Comparison of ENCODE assay signal across 8 cellular contexts in the genomic region with DNA sequence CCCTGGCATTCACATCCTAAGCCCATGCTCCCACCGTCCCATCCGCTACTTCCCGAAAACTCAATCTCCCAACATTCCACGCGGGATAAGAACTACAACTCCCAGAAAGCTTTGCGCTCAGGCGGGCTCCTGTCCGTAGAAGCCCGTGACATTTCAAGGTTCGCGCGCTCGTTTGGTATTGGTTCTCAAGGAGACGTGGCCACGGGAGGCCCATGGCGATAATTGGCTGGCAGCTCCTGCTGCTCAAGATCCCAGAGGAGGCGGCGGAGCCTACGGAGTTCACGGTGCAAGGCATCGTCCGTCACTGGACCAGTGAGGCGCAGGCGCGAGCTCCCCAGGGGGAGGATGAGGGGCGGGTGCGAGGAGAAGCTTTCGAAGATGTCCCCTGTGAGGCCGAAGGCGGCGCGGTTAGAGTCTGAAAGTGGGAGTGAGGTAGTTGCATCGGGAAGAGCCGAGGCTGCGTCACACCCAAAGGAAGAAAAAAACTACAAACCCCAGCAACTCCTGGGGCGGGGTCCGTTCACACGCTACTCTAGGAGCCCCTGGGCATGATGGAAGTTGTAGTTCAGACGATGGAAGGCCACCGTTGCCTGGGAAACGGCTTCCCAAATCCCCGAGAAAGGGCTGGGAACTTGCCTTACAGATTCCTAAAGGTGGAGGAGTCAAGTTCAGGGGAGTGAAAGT. TPM values are rescaled to one million over a fixed set of nuclear protein-coding genes. Genes with fewer than 3 reads are reported as not detected.
DNase-seq lines count a peak whose midpoint lies in the region; ATAC-seq and TF ChIP-seq lines count a peak whose summit lies in the region.

No MANE protein-coding gene starts in this region.

- peak; percentile 77 for ATAC-seq in HG03460 (IDR thresholded peaks at IDR 0.05; ENCODE audit: unreplicated experiment)

- no peak for TF ChIP-seq POLR2A in lower leg skin (IDR thresholded peaks at IDR 0.05)

- H3K27me3 ChIP-seq in BJ (ENCODE audit: control insufficient read depth, insufficient read depth, low read length), result no peaks in the 10 kb centered on the region

- peaks cover 10% of the 10 kb centered on the region for H3K9me3 Mint-ChIP-seq in activated CD4-positive, alpha-beta T cell treated with anti-CD3 and anti-CD28 coated beads, Interleukin-2, amount 10 ng/mL, durations not matched to agents 7 days and 5 days
- peaks cover 15% of the 10 kb centered on the region for H3K9me3 Mint-ChIP-seq in dendritic cell treated with granulocyte-macrophage colony-stimulating factor and Interleukin-4, amounts not matched to agents 40 ng/mL and 50 ng/mL, for 4 days

- H3K27ac Mint-ChIP-seq in activated CD4-positive, alpha-beta T cell treated with anti-CD3 and anti-CD28 coated beads, Interleukin-2, amount 10 ng/mL, durations not matched to agents 7 days and 5 days, result peak overlapping the region; percentile 98
- H3K27ac Mint-ChIP-seq in dendritic cell treated with granulocyte-macrophage colony-stimulating factor and Interleukin-4, amounts not matched to agents 40 ng/mL and 50 ng/mL, for 4 days, result peak overlapping the region; percentile 94

- DNase-seq in BJ (ENCODE audit: low read depth), result peak; percentile 95
- peak; percentile 96 for DNase-seq in GM19240 (ENCODE audit: insufficient read length, low spot score)
- DNase-seq in NCI-H526 (lab: John Stamatoyannopoulos, UW), result peak; percentile 97 to 99
- peak; percentile 96 for DNase-seq in activated CD4-positive, alpha-beta T cell treated with anti-CD3 and anti-CD28 coated beads, Interleukin-2, amount 10 ng/mL, durations not matched to agents 7 days and 5 days
- peak; percentile 98 to 99 for DNase-seq in lower leg skin (ENCODE audit: low spot score in 2 of 2)
- peak; percentile 84 to 92 for DNase-seq in stimulated activated CD4-positive, alpha-beta T cell treated with anti-CD3 and anti-CD28 coated beads, Interleukin-4, amount 100 ng/mL, for 48 hours (ENCODE audit: low read depth in 2 of 2)

- CTCF ChIA-PET in BJ (lab: Yijun Ruan, JAX), result interaction anchor here (1.4 to 1.9 kb wide), 3 partner anchors 46 to 75 kb away, joined by 3 to 4 read pairs (median 4); a partner anchor contains a TSS
- CTCF ChIA-PET in activated CD4-positive, alpha-beta T cell treated with anti-CD3 and anti-CD28 coated beads, Interleukin-2, amount 10 ng/mL, durations not matched to agents 7 days and 5 days (lab: Charles Lee), result interaction anchor here (1.4 kb wide), 1 partner anchor 18 kb away, joined by 4 read pairs; no protein-coding TSS in a partner anchor

- intact Hi-C loops in dendritic cell treated with granulocyte-macrophage colony-stimulating factor and Interleukin-4, amounts not matched to agents 40 ng/mL and 50 ng/mL, for 4 days (cut with micrococcal nuclease), result no loop called here
- intact Hi-C loops in lower leg skin (cut with DNase I; ENCODE audit: low total_unique reads), result no loop called here

- H3K36me3 Mint-ChIP-seq in activated CD4-positive, alpha-beta T cell treated with anti-CD3 and anti-CD28 coated beads, Interleukin-2, amount 10 ng/mL, durations not matched to agents 7 days and 5 days (ENCODE audit: low read depth), result peaks cover 10% of the 10 kb centered on the region
- H3K36me3 Mint-ChIP-seq in dendritic cell treated with granulocyte-macrophage colony-stimulating factor and Interleukin-4, amounts not matched to agents 40 ng/mL and 50 ng/mL, for 4 days (ENCODE audit: low read depth), result peaks cover 9% of the 10 kb centered on the region

- peaks cover 30% of the 10 kb centered on the region for H3K4me1 Mint-ChIP-seq in activated CD4-positive, alpha-beta T cell treated with anti-CD3 and anti-CD28 coated beads, Interleukin-2, amount 10 ng/mL, durations not matched to agents 7 days and 5 days
- peaks cover 23% of the 10 kb centered on the region for H3K4me1 Mint-ChIP-seq in dendritic cell treated with granulocyte-macrophage colony-stimulating factor and Interleukin-4, amounts not matched to agents 40 ng/mL and 50 ng/mL, for 4 days (ENCODE audit: low read depth)

- no peaks in the 10 kb centered on the region for H3K27me3 Mint-ChIP-seq in activated CD4-positive, alpha-beta T cell treated with anti-CD3 and anti-CD28 coated beads, Interleukin-2, amount 10 ng/mL, durations not matched to agents 7 days and 5 days
- peaks cover 12% of the 10 kb centered on the region for H3K27me3 Mint-ChIP-seq in dendritic cell treated with granulocyte-macrophage colony-stimulating factor and Interleukin-4, amounts not matched to agents 40 ng/mL and 50 ng/mL, for 4 days

- peak overlapping the region; percentile 58 for H3K4me3 ChIP-seq in BJ (ENCODE audit: low read depth, low read length)
- H3K4me3 ChIP-seq in lower leg skin (ENCODE audit: low read depth, poor library complexity, severe bottlenecking), result peak overlapping the region; percentile 32

- no peaks in the 10 kb centered on the region for H3K36me3 ChIP-seq in BJ (ENCODE audit: control insufficient read depth, insufficient read depth, low read length)

- H3K4me3 Mint-ChIP-seq in activated CD4-positive, alpha-beta T cell treated with anti-CD3 and anti-CD28 coated beads, Interleukin-2, amount 10 ng/mL, durations not matched to agents 7 days and 5 days, result peak overlapping the region; percentile 88
- H3K4me3 Mint-ChIP-seq in dendritic cell treated with granulocyte-macrophage colony-stimulating factor and Interleukin-4, amounts not matched to agents 40 ng/mL and 50 ng/mL, for 4 days, result peak overlapping the region; percentile 97

- WGBS in lower leg skin, 2 donors, result 9 to 19% methylated on average over 42 of the region's 42 CpGs

- TF ChIP-seq CTCF in BJ (IDR thresholded peaks at IDR 0.05; ENCODE audit: insufficient read depth, low read depth, low read length) (no peak), lower leg skin (IDR thresholded peaks at IDR 0.05) (no peak)

- POLR2A ChIA-PET in BJ (lab: Charles Lee), result no interaction called here
- POLR2A ChIA-PET in activated CD4-positive, alpha-beta T cell treated with anti-CD3 and anti-CD28 coated beads, Interleukin-2, amount 10 ng/mL, durations not matched to agents 7 days and 5 days (lab: Charles Lee), result interaction anchor here (0.6 kb wide), 1 partner anchor 56 kb away, joined by 13 read pairs; no protein-coding TSS in a partner anchor

RNA-seq across cellular contexts. Expression of a gene that starts 1.2 kb away (rescaled TPM):
- polyA plus RNA-seq in BJ (2011; rRNA removed), result 0.86 and 1.5 TPM in 2 replicates
- polyA minus RNA-seq in BJ (2011; rRNA and poly(A)+ RNA removed), result 1.1 and 1.6 TPM in 2 replicates
- 1 to 10 TPM; 1.1 to 1.5 TPM for total RNA-seq in activated CD4-positive, alpha-beta T cell treated with anti-CD3 and anti-CD28 coated beads, Interleukin-2, amount 10 ng/mL, durations not matched to agents 7 days and 5 days
- under 1 TPM; 0.42 to 0.74 (median 0.63) TPM for total RNA-seq in lower leg skin

RNA-seq across cellular contexts. Expression of a gene that starts 19.7 kb away (rescaled TPM):
- 0.76 and 1.1 TPM in 2 replicates for polyA plus RNA-seq in BJ (2011; rRNA removed)
- 0.33 and 0.77 TPM in 2 replicates for polyA minus RNA-seq in BJ (2011; rRNA and poly(A)+ RNA removed)
- under 1 TPM; 0.31 to 0.50 TPM for total RNA-seq in activated CD4-positive, alpha-beta T cell treated with anti-CD3 and anti-CD28 coated beads, Interleukin-2, amount 10 ng/mL, durations not matched to agents 7 days and 5 days
- 10 to 100 TPM in 2 of 4 donors, 1 to 10 TPM in 2; 4.7 to 16.8 (median 11.4) TPM for total RNA-seq in lower leg skin

RNA-seq across cellular contexts. Expression of a gene that starts 25.0 kb away (rescaled TPM):
- polyA plus RNA-seq in BJ (2011; rRNA removed), result not detected in 2 replicates
- polyA minus RNA-seq in BJ (2011; rRNA and poly(A)+ RNA removed), result not detected in 2 replicates
- not detected for total RNA-seq in activated CD4-positive, alpha-beta T cell treated with anti-CD3 and anti-CD28 coated beads, Interleukin-2, amount 10 ng/mL, durations not matched to agents 7 days and 5 days
- total RNA-seq in lower leg skin, result 10 to 100 TPM in 3 of 4 donors, 1 to 10 TPM in 1; 8.5 to 14.9 (median 11.5) TPM

RNA-seq across cellular contexts. Expression of a gene that starts 26.0 kb away (rescaled TPM):
- polyA plus RNA-seq in BJ (2011; rRNA removed), result not detected in 2 replicates
- polyA minus RNA-seq in BJ (2011; rRNA and poly(A)+ RNA removed), result not detected in 2 replicates
- total RNA-seq in activated CD4-positive, alpha-beta T cell treated with anti-CD3 and anti-CD28 coated beads, Interleukin-2, amount 10 ng/mL, durations not matched to agents 7 days and 5 days, result under 1 TPM in 1 of 2 experiments, not detected in 1; 0.10 TPM
- not detected for total RNA-seq in lower leg skin

RNA-seq across cellular contexts. Expression of a gene that starts 31.7 kb away (rescaled TPM):
- 0.32 and 0.37 TPM in 2 replicates for polyA plus RNA-seq in BJ (2011; rRNA removed)
- 0.43 and 0.46 TPM in 2 replicates for polyA minus RNA-seq in BJ (2011; rRNA and poly(A)+ RNA removed)
- total RNA-seq in activated CD4-positive, alpha-beta T cell treated with anti-CD3 and anti-CD28 coated beads, Interleukin-2, amount 10 ng/mL, durations not matched to agents 7 days and 5 days, result under 1 TPM; 0.10 to 0.23 TPM
- 1 to 10 TPM; 1.7 to 4.9 (median 3.5) TPM for total RNA-seq in lower leg skin

Comparison
In these comparisons a context has a peak if more than half of its experiments do, and no peak if none do; other contexts are left out.
1. Peak in every context shown above with its lines: DNase-seq, ATAC-seq and H3K4me3 ChIP-seq.
2. RNA of a gene that starts 25.0 kb away (total RNA-seq): 8.5 to 14.9 TPM in lower leg skin; not detected in activated CD4-positive, alpha-beta T cell treated with anti-CD3 and anti-CD28 coated beads, Interleukin-2, amount 10 ng/mL, durations not matched to agents 7 days and 5 days; every median in the first group is over 4 times any median in the second.